ENCODE assay signal across 11 cellular contexts in the genomic region with DNA sequence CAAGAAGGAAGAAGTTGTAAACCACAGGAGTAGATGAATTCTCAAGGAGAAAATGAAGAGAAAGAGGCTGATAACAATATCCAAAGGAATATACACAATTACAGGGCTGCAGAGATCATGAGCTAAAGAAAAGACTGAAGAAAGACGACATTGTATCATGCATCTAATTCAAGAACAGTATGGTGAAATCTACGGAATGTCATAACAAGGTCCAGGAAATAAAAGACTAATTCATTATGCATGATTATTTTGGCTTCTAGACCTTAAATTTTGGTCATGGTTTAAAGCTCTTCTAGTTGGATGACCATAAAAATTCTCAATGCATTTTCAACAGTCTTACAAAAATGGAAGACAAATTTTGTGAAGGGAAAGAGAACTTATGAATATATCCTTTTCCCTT.
"Had no signal": no experiment of that assay in that cellular context is flagged by ENCODE, and none has a peak within 500 bp of the region (broad histone marks: within the 10 kb centered on the region; RNA-seq: fewer than 3 reads in every experiment).

No MANE protein-coding gene starts in this region.

- H3K36me3 ChIP-seq: gastroesophageal sphincter, pancreas, thyroid gland, uterus had no signal

- H3K4me3 ChIP-seq: gastroesophageal sphincter, pancreas, thyroid gland, uterus had no signal

- H3K9me3 ChIP-seq: gastroesophageal sphincter, pancreas, thyroid gland, uterus had no signal

- H3K27ac ChIP-seq: gastroesophageal sphincter, pancreas, thyroid gland had no signal

- FAIRE-seq: pancreas had no signal

- ATAC-seq: activated CD8-positive, alpha-beta T cell treated with anti-CD3 and anti-CD28 coated beads, Interleukin-2, amount 10 ng/mL, durations not matched to agents 7 days and 5 days; gastroesophageal sphincter; left lobe of liver; pancreas had no signal

- H3K27me3 ChIP-seq: gastroesophageal sphincter, pancreas, thyroid gland, uterus had no signal

- DNase-seq: activated CD4-positive, alpha-beta T cell treated with anti-CD3 and anti-CD28 coated beads for 4 hours; activated CD8-positive, alpha-beta memory T cell treated with anti-CD3 and anti-CD28 coated beads, Interleukin-2, amount 50 U/mL, for 48 hours; activated CD8-positive, alpha-beta T cell treated with anti-CD3 and anti-CD28 coated beads, Interleukin-2, amount 10 ng/mL, durations not matched to agents 7 days and 5 days; activated naive CD4-positive, alpha-beta T cell treated with Interleukin-2 at 50 U/mL for 16 hours; dermis blood vessel endothelial cell; islet precursor cell; pancreas; thyroid gland; uterus had no signal
